Comparison of ENCODE assay signal across 22 cellular contexts in genomic region chr1:10450156-10450801, GRCh38. TPM values are rescaled to one million over a fixed set of nuclear protein-coding genes. Genes with fewer than 3 reads are reported as not detected.
DNase-seq lines count a peak whose midpoint lies in the region; ATAC-seq, FAIRE-seq and TF ChIP-seq lines count a peak whose summit lies in the region.
"Had no signal": no experiment of that assay in that cellular context is flagged by ENCODE, and none has a peak within 500 bp of the region (broad histone marks: within the 10 kb centered on the region; RNA-seq: fewer than 3 reads in every experiment).

No MANE protein-coding gene starts in this region.

- no peaks in the 10 kb centered on the region for H3K27me3 ChIP-seq in vagina
- H3K27me3 ChIP-seq: BLaER1 treated with 17β-estradiol and CSF1 and Interleukin-3, amounts not matched to agents 10 nM and 100 nM; cardiac muscle cell; gastroesophageal sphincter had no signal

- H3K27ac ChIP-seq in A549 (no peak overlapping the region), vagina (no peak overlapping the region)
- H3K27ac ChIP-seq: BLaER1 treated with 17β-estradiol and CSF1 and Interleukin-3, amounts not matched to agents 10 nM and 100 nM; cardiac muscle cell; gastroesophageal sphincter; psoas muscle; RWPE1 had no signal

- intact Hi-C loops in vagina (cut with DNase I), result no loop called here

- H3K4me2 ChIP-seq in A549, result no peak overlapping the region
- H3K4me2 ChIP-seq: BLaER1 treated with 17β-estradiol and CSF1 and Interleukin-3, amounts not matched to agents 10 nM and 100 nM had no signal

- H3K36me3 ChIP-seq in vagina, result no peaks in the 10 kb centered on the region
- H3K36me3 ChIP-seq: cardiac muscle cell, HAP-1 had no signal

- POLR2A ChIA-PET in A549 (lab: Yijun Ruan, JAX), result no interaction called here

- ATAC-seq in A549 (peak; percentile 30 to 54; a peak in 4 of 6 replicates), SK-N-SH treated with all-trans-retinoic acid at 6 μM for 48 hours (peak; percentile 41), HG02798 (IDR thresholded peaks at IDR 0.05; ENCODE audit: poor library complexity, unreplicated experiment) (no peak), HG03571 (IDR thresholded peaks at IDR 0.05; ENCODE audit: unreplicated experiment) (no peak)
- ATAC-seq: gastroesophageal sphincter, natural killer cell had no signal

- 91% methylated on average over 20 of the region's 21 CpGs for WGBS in A549 (ENCODE audit: missing lambda C conversion rate)

- TF ChIP-seq CTCF in A549 (IDR thresholded peaks at IDR 0.05), result no peak
- no peak for TF ChIP-seq CTCF in vagina (IDR thresholded peaks at IDR 0.05)

- CTCF ChIA-PET in A549 (lab: Yijun Ruan, JAX), result interaction anchor here (0.6 to 1.1 kb wide), 2 partner anchors 45 to 393 kb away, joined by 3 read pairs; no protein-coding TSS in a partner anchor

- H3K4me3 ChIP-seq in A549 (no peak overlapping the region), vagina (no peak overlapping the region)
- H3K4me3 ChIP-seq: BLaER1 treated with 17β-estradiol and CSF1 and Interleukin-3, amounts not matched to agents 10 nM and 100 nM; cardiac muscle cell; gastroesophageal sphincter; HAP-1; psoas muscle had no signal

- no peaks in the 10 kb centered on the region for H3K4me1 ChIP-seq in A549
- H3K4me1 ChIP-seq in vagina, result peaks cover 9% of the 10 kb centered on the region
- H3K4me1 ChIP-seq: BLaER1 treated with 17β-estradiol and CSF1 and Interleukin-3, amounts not matched to agents 10 nM and 100 nM had no signal

- no peak for TF ChIP-seq POLR2A in A549 (IDR thresholded peaks at IDR 0.05; ENCODE audit: low read length)
- no peak for TF ChIP-seq POLR2A in vagina (IDR thresholded peaks at IDR 0.05)

- no peak for DNase-seq in A549 (ENCODE audit: low read depth in 1 of 2, low spot score in 1 of 2)
- peak; percentile 26 for DNase-seq in iPS-NIHi11 (ENCODE audit: low spot score)
- no peak for DNase-seq in vagina (ENCODE audit: extremely low spot score in 2 of 2)
- DNase-seq: activated CD4-positive, alpha-beta T cell treated with anti-CD3 and anti-CD28 coated beads, Interleukin-2, amount 50 U/mL, for 1 hour; activated effector memory CD4-positive, alpha-beta T cell treated with anti-CD3 and anti-CD28 coated beads, Interleukin-2, amount 50 U/mL, for 16 hours; GF-D8; natural killer cell; NCI-H1417 treated with DMSO at 0.1 percent for 48 hours; psoas muscle; small intestine; stimulated activated CD4-positive, alpha-beta T cell treated with anti-CD3 and anti-CD28 coated beads, Interleukin-2, amount 100 ng/mL, for 48 hours had no signal

- TF ChIP-seq RAD21 in A549 (conservative IDR thresholded peaks at IDR 0.05 in 1 of 2, IDR thresholded peaks at IDR 0.05 in 1 of 2), result no peak

- no peak for FAIRE-seq in A549 (lab: Jason Lieb, UNC)
- FAIRE-seq: A204.1, GM19239, small intestine had no signal

- no peaks in the 10 kb centered on the region for H3K9me3 ChIP-seq in A549
- no peaks in the 10 kb centered on the region for H3K9me3 ChIP-seq in vagina
- H3K9me3 ChIP-seq: gastroesophageal sphincter, HAP-1, psoas muscle had no signal

- no peak for TF ChIP-seq EP300 in A549 (IDR thresholded peaks at IDR 0.05)

TF ChIP-seq in A549, 52 proteins besides CTCF, POLR2A, EP300 and RAD21:
- TF ChIP-seq CHD4 (IDR thresholded peaks at IDR 0.05; ENCODE audit: borderline replicate concordance) (no peak), FOSL2 (IDR thresholded peaks at IDR 0.05) (no peak), FOSL2 (CRISPR knock-in tag; IDR thresholded peaks at IDR 0.05) (no peak), HOXB5 (CRISPR knock-in tag; IDR thresholded peaks at IDR 0.05) (no peak), USF2 (IDR thresholded peaks at IDR 0.05) (no peak)

TF ChIP-seq in SK-N-SH treated with all-trans-retinoic acid at 6 μM for 48 hours, 23 proteins besides CTCF, POLR2A, EP300 and RAD21:
- TF ChIP-seq RARB (CRISPR knock-in tag; IDR thresholded peaks at IDR 0.05), result no peak
- no peak for TF ChIP-seq POU6F1 (CRISPR knock-in tag; IDR thresholded peaks at IDR 0.05; ENCODE audit: borderline replicate concordance, low read depth)
- TF ChIP-seq GLIS3 (CRISPR knock-in tag; IDR thresholded peaks at IDR 0.05), result no peak
- TF ChIP-seq CSRNP3 (CRISPR knock-in tag; IDR thresholded peaks at IDR 0.05), result no peak
- no peak for TF ChIP-seq ARNTL (CRISPR knock-in tag; IDR thresholded peaks at IDR 0.05; ENCODE audit: borderline replicate concordance, low read depth)
- TF ChIP-seq OSR1 (CRISPR knock-in tag; IDR thresholded peaks at IDR 0.05), result no peak
- TF ChIP-seq ZFP3 (CRISPR knock-in tag; IDR thresholded peaks at IDR 0.05), result no peak
- no peak for TF ChIP-seq CSDC2 (CRISPR knock-in tag; IDR thresholded peaks at IDR 0.05)

RNA-seq across cellular contexts. Expression of gene CORT, which starts 0.4 kb away (rescaled TPM):
- 0.11 and 0.30 TPM in 2 replicates for polyA plus RNA-seq in A549 (2011; rRNA removed)
- polyA plus RNA-seq in A549 (2012; cell fraction: cytosol; rRNA removed), result 0.12 and 0.21 TPM in 2 replicates
- 0.35 and 0.45 TPM in 2 replicates for polyA plus RNA-seq in A549 (2012; cell fraction: nucleus; rRNA removed)
- polyA plus RNA-seq in A549 (2017; fragmentation: RNase III; extraction: RNeasy Plus Mini Kit Qiagen cat#74134 plus additional on column Dnase treatment), result 0.08 to 0.20 TPM (median 0.10 TPM) in 3 replicates
- polyA minus RNA-seq in A549 (2011; rRNA and poly(A)+ RNA removed), result 0.24 TPM in 1 of 2 replicates, not detected in the other
- total RNA-seq in vagina, result not detected
- total RNA-seq: epithelial cell of proximal tubule, gastroesophageal sphincter, natural killer cell, psoas muscle had no signal

RNA-seq across cellular contexts. Expression of gene CENPS, which starts 20.0 kb away (rescaled TPM):
- polyA plus RNA-seq in A549 (2011; rRNA removed) (19.7 and 25.7 TPM in 2 replicates), A549 (2017; fragmentation: RNase III; extraction: RNeasy Plus Mini Kit Qiagen cat#74134 plus additional on column Dnase treatment) (27.0 to 28.7 TPM (median 27.3 TPM) in 3 replicates)
- polyA plus RNA-seq in A549 (2012; cell fraction: cytosol; rRNA removed), result 15.7 and 17.7 TPM in 2 replicates
- 7.2 and 9.6 TPM in 2 replicates for polyA plus RNA-seq in A549 (2012; cell fraction: nucleus; rRNA removed)
- polyA minus RNA-seq in A549 (2011; rRNA and poly(A)+ RNA removed), result 3.1 and 4.8 TPM in 2 replicates
- total RNA-seq in vagina, result 1.2 TPM

RNA-seq across cellular contexts. Expression of gene DFFA, which starts 22.1 kb away (rescaled TPM):
- polyA plus RNA-seq in A549 (2011; rRNA removed), result 28.5 and 30.0 TPM in 2 replicates
- 21.8 and 21.9 TPM in 2 replicates for polyA plus RNA-seq in A549 (2012; cell fraction: cytosol; rRNA removed)
- 11.4 and 13.4 TPM in 2 replicates for polyA plus RNA-seq in A549 (2012; cell fraction: nucleus; rRNA removed)
- polyA plus RNA-seq in A549 (2017; fragmentation: RNase III; extraction: RNeasy Plus Mini Kit Qiagen cat#74134 plus additional on column Dnase treatment), result 28.2 to 31.7 TPM (median 30.1 TPM) in 3 replicates
- 24.1 and 29.3 TPM in 2 replicates for polyA minus RNA-seq in A549 (2011; rRNA and poly(A)+ RNA removed)
- total RNA-seq in vagina, result 16.2 TPM

RNA-seq across cellular contexts. Expression of gene PEX14, which starts 24.5 kb away (rescaled TPM):
- polyA plus RNA-seq in A549 (2011; rRNA removed) (4.2 and 7.7 TPM in 2 replicates), A549 (2017; fragmentation: RNase III; extraction: RNeasy Plus Mini Kit Qiagen cat#74134 plus additional on column Dnase treatment) (12.5 to 15.0 TPM (median 13.5 TPM) in 3 replicates)
- polyA plus RNA-seq in A549 (2012; cell fraction: cytosol; rRNA removed), result 16.5 and 17.6 TPM in 2 replicates
- 22.5 and 28.6 TPM in 2 replicates for polyA plus RNA-seq in A549 (2012; cell fraction: nucleus; rRNA removed)
- polyA minus RNA-seq in A549 (2011; rRNA and poly(A)+ RNA removed), result 5.5 and 5.6 TPM in 2 replicates
- total RNA-seq in vagina, result 21.6 TPM

RNA-seq across cellular contexts. Expression of gene PGD, which starts 51.4 kb away (rescaled TPM):
- polyA plus RNA-seq in A549 (2011; rRNA removed) (700 and 1,019 TPM in 2 replicates), A549 (2017; fragmentation: RNase III; extraction: RNeasy Plus Mini Kit Qiagen cat#74134 plus additional on column Dnase treatment) (1,427 to 1,758 TPM (median 1,714 TPM) in 3 replicates)
- 466 and 603 TPM in 2 replicates for polyA plus RNA-seq in A549 (2012; cell fraction: cytosol; rRNA removed)
- polyA plus RNA-seq in A549 (2012; cell fraction: nucleus; rRNA removed), result 838 and 1,173 TPM in 2 replicates
- polyA minus RNA-seq in A549 (2011; rRNA and poly(A)+ RNA removed), result 897 and 1,005 TPM in 2 replicates
- 100 TPM for total RNA-seq in vagina

Comparison
In these comparisons a context has a peak if more than half of its experiments do, and no peak if none do; other contexts are left out.
1. ATAC-seq: peak in A549 (2 of 2) and SK-N-SH treated with all-trans-retinoic acid at 6 μM for 48 hours (single experiment); none in HG02798 (single experiment) and HG03571 (single experiment).